Comparison of ENCODE assay signal across 1 cellular context in the genomic region with DNA sequence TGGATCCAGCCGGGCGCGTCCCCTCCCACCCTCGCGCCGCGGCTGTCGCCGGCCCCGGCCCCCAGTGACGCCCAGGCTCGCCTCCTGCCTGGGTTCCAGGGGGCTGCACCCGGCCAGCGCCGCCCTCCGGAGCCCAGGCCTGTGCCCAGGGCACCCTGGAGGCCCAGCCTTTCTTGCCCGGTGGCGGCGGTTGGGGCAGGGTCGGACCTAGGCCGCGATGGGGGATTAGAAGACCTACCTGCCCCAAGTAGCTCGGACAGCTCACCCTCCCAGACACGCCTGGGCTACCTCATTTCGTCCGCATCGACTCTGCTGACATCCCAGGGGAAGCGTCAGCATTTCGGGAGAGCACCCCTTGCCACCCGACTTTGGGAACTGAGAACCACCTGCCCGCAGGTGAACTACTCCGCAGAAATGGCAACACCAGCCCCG.
TF ChIP-seq lines count a peak whose summit lies in the region.

No MANE protein-coding gene starts in this region.

TF ChIP-seq in GM12878, 131 proteins besides CTCF, POLR2A, EP300 and RAD21 (continued from another document):
- TF ChIP-seq, protein P1, sequence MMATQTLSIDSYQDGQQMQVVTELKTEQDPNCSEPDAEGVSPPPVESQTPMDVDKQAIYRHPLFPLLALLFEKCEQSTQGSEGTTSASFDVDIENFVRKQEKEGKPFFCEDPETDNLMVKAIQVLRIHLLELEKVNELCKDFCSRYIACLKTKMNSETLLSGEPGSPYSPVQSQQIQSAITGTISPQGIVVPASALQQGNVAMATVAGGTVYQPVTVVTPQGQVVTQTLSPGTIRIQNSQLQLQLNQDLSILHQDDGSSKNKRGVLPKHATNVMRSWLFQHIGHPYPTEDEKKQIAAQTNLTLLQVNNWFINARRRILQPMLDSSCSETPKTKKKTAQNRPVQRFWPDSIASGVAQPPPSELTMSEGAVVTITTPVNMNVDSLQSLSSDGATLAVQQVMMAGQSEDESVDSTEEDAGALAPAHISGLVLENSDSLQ (IDR thresholded peaks at IDR 0.05): no peak
TF ChIP-seq in GM12878: peak in this region for 0.
